ENCODE assay signal across 8 cellular contexts in the genomic region with DNA sequence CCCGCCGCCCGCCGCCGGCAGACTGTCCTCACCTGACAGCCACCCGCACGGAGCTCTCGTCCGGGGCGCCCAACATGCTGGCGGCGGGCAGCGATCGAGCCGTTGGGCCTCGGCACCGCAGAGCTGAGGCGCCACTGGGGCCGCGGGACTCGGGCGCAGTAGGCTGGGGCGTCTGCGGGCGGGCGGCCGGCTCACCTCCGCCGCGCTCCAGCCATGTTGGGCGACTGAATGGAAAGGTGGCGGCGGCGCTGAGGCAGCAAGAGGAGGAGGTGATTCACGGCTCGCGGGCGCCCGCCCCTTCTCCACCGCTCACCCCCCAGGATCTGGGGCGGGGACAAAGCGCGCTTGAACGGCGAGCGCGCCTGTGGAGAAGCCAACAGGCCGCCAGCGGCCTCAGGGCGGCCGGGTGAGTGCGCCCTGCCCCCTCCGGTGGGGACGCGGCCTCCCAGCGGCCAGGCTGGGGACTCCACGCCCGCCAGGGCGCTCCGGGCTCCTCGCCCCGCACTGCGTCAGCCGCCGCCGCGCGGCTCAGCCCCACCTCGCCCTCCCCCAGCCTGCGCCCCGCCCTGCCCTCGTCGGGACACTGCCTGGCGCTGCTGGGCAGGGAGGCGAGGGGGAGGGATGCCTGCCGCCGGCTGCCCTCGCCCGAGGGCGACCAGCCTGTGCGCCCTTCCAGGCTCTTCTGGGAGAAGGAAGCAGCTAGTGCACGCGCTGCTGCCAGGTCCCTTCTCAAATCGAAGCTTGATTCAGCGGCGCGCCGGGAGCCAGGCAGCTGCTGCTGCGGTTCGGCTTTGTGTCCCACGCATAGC. TPM values are rescaled to one million over a fixed set of nuclear protein-coding genes. Genes with fewer than 3 reads are reported as not detected.
DNase-seq lines count a peak whose midpoint lies in the region; ATAC-seq, FAIRE-seq and TF ChIP-seq lines count a peak whose summit lies in the region.

A gene with protein sequence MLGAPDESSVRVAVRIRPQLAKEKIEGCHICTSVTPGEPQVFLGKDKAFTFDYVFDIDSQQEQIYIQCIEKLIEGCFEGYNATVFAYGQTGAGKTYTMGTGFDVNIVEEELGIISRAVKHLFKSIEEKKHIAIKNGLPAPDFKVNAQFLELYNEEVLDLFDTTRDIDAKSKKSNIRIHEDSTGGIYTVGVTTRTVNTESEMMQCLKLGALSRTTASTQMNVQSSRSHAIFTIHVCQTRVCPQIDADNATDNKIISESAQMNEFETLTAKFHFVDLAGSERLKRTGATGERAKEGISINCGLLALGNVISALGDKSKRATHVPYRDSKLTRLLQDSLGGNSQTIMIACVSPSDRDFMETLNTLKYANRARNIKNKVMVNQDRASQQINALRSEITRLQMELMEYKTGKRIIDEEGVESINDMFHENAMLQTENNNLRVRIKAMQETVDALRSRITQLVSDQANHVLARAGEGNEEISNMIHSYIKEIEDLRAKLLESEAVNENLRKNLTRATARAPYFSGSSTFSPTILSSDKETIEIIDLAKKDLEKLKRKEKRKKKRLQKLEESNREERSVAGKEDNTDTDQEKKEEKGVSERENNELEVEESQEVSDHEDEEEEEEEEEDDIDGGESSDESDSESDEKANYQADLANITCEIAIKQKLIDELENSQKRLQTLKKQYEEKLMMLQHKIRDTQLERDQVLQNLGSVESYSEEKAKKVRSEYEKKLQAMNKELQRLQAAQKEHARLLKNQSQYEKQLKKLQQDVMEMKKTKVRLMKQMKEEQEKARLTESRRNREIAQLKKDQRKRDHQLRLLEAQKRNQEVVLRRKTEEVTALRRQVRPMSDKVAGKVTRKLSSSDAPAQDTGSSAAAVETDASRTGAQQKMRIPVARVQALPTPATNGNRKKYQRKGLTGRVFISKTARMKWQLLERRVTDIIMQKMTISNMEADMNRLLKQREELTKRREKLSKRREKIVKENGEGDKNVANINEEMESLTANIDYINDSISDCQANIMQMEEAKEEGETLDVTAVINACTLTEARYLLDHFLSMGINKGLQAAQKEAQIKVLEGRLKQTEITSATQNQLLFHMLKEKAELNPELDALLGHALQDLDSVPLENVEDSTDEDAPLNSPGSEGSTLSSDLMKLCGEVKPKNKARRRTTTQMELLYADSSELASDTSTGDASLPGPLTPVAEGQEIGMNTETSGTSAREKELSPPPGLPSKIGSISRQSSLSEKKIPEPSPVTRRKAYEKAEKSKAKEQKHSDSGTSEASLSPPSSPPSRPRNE (N-terminal part only) (minus strand): TSS at position 226 of the 809 bp plus-strand sequence. CDS start 150 bp downstream, at position 76.

- POLR2A ChIA-PET in A673 (lab: Charles Lee; ENCODE audit: low non-redundant PET) = no interaction called here

- peaks cover 7% of the 10 kb centered on the region for H3K4me1 ChIP-seq in A673 (ENCODE audit: insufficient read depth, low read length, poor library complexity, severe bottlenecking)
- H3K4me1 ChIP-seq in keratinocyte (ENCODE audit: control insufficient read depth, extremely low read depth, insufficient read depth, low read length) = peaks cover 15% of the 10 kb centered on the region

- H3K4me3 ChIP-seq in A673 (ENCODE audit: low read depth, low read length, poor library complexity, severe bottlenecking) = peak within 1 kb of the TSS; percentile 71
- peak within 1 kb of the TSS; percentile 81 to 90 (median 82) for H3K4me3 ChIP-seq in keratinocyte (ENCODE audit: control insufficient read depth in 2 of 3, extremely low read depth in 1 of 3, insufficient read depth in 2 of 3, low read depth in 1 of 3, low read length in 3 of 3)

- H3K27ac ChIP-seq in A673 (ENCODE audit: low read depth, low read length, poor library complexity, severe bottlenecking) (no peak within 1 kb of the TSS), keratinocyte (ENCODE audit: control insufficient read depth, insufficient read depth, low read length) (peak within 1 kb of the TSS; percentile 72)

- TF ChIP-seq CTCF in A673 (conservative IDR thresholded peaks at IDR 0.05; ENCODE audit: low read depth, low read length) (peak; percentile 27; the same call in 1 of the 2 replicates), keratinocyte (optimal IDR thresholded peaks at IDR 0.05 in 1 of 3, IDR thresholded peaks at IDR 0.05 in 1 of 3, conservative IDR thresholded peaks at IDR 0.05 in 1 of 3; ENCODE audit: extremely low read depth in 1 of 3, insufficient read depth in 2 of 3, low read length in 3 of 3) (peak; percentile 29 to 71 (median 30))

- no peak for FAIRE-seq in keratinocyte (lab: Jason Lieb, UNC)

- H3K9me3 ChIP-seq in A673 (ENCODE audit: low read depth, low read length, poor library complexity, severe bottlenecking) = no peaks in the 10 kb centered on the region
- H3K9me3 ChIP-seq in keratinocyte (ENCODE audit: control insufficient read depth, low read depth, low read length) = no peaks in the 10 kb centered on the region

- peak within 1 kb of the TSS; percentile 88 for H2AFZ ChIP-seq in keratinocyte (ENCODE audit: control insufficient read depth, low read length)

- dilution Hi-C loops in keratinocyte (cut with MboI; ENCODE audit: extremely low pct_ligation_motif_present, low sequenced_read_pairs) = no loop called here

- DNase-seq in A673 (ENCODE audit: low spot score) (peak; percentile 70), NCI-H2196 (lab: John Stamatoyannopoulos, UW; ENCODE audit: unreplicated experiment) (peak; percentile 93), cerebellar cortex (ENCODE audit: low spot score) (peak; percentile 86), keratinocyte (ENCODE audit: low read depth, low spot score) (peak; percentile 44)
- DNase-seq in stimulated activated CD4-positive, alpha-beta T cell treated with anti-CD3 and anti-CD28 coated beads, Interleukin-15, amount 100 ng/mL, for 1 hour (ENCODE audit: low read depth in 1 of 2, low spot score in 1 of 2) = peak; percentile 80 to 83

- no peaks in the 10 kb centered on the region for H4K20me1 ChIP-seq in keratinocyte (ENCODE audit: control insufficient read depth, extremely low read depth, insufficient read depth, low read length)

- peak within 1 kb of the TSS; percentile 79 for H3K9ac ChIP-seq in keratinocyte (ENCODE audit: control insufficient read depth, extremely low read depth, insufficient read depth, low read length)

- H3K79me2 ChIP-seq in keratinocyte (ENCODE audit: control insufficient read depth, insufficient read depth, low read length) = peaks cover 25% of the 10 kb centered on the region

- H3K27me3 ChIP-seq in A673 (replicated peaks; ENCODE audit: insufficient read depth, low read depth, low read length, poor library complexity) (peaks cover 9% of the 10 kb centered on the region), keratinocyte (ENCODE audit: control insufficient read depth, extremely low read depth, insufficient read depth, low read length) (no peaks in the 10 kb centered on the region)

- CTCF ChIA-PET in A673 (lab: Charles Lee) = interaction anchor here (0.6 kb wide), 1 partner anchor 28 kb away, joined by 4 read pairs; no protein-coding TSS in a partner anchor

- BruUV-seq in A673 (replicated peaks; lab: Mats Ljungman, UMichigan) = no TSS peak

- peak within 1 kb of the TSS; percentile 85 for H3K4me2 ChIP-seq in keratinocyte (ENCODE audit: control insufficient read depth, extremely low read depth, insufficient read depth, low read depth, low read length)

- ATAC-seq in GM18867 (IDR thresholded peaks at IDR 0.05; ENCODE audit: unreplicated experiment) (peak; percentile 95), HG03097 (IDR thresholded peaks at IDR 0.05; ENCODE audit: low FRiP score, unreplicated experiment) (peak; percentile 98)
- ATAC-seq in activated CD4-positive, CD25-positive, alpha-beta regulatory T cell treated with anti-CD3 and anti-CD28 coated beads, Interleukin-2, amount 50 U/mL, for 24 hours = peak; percentile 94 to 95

- H3K36me3 ChIP-seq in A673 (ENCODE audit: insufficient read depth, low read length, poor library complexity, severe bottlenecking) = no peaks in the 10 kb centered on the region
- H3K36me3 ChIP-seq in keratinocyte (ENCODE audit: control insufficient read depth in 2 of 2, extremely low read depth in 1 of 2, insufficient read depth in 2 of 2, low read length in 2 of 2) = no peaks in the 10 kb centered on the region

- no peaks in the 10 kb centered on the region for H3K9me1 ChIP-seq in keratinocyte (ENCODE audit: control insufficient read depth, extremely low read depth, insufficient read depth, low read length)

- intact Hi-C loops in A673 (cut with micrococcal nuclease; ENCODE audit: unreplicated experiment) = no loop called here

RNA-seq across cellular contexts. Expression of the gene that starts here (rescaled TPM):
- total RNA-seq in A673 (2021) = 3.3 and 3.9 TPM in 2 replicates
- polyA plus RNA-seq in keratinocyte = 17.2 to 27.5 TPM (median 21.1 TPM) in 3 replicates
- polyA plus RNA-seq in keratinocyte (2011; ENCODE audit: low read depth) = 45.3 TPM
- 11.9 and 20.9 TPM in 2 replicates for polyA plus RNA-seq in keratinocyte (2011; cell fraction: cytosol; rRNA removed)
- 25.6 and 35.9 TPM in 2 replicates for polyA plus RNA-seq in keratinocyte (2011; cell fraction: nucleus; rRNA removed)
- polyA plus RNA-seq in keratinocyte (2012; ENCODE audit: low replicate concordance) = 18.3 and 23.1 TPM in 2 replicates
- polyA minus RNA-seq in keratinocyte = 10.2 to 56.7 TPM (median 27.9 TPM) in 3 replicates
- polyA minus RNA-seq in keratinocyte (2011; cell fraction: cytosol; rRNA and poly(A)+ RNA removed) = 10.6 TPM
- polyA minus RNA-seq in keratinocyte (2011; cell fraction: nucleus; rRNA and poly(A)+ RNA removed) = 40.2 and 76.2 TPM in 2 replicates
